1 cellular context compared by ENCODE assay signal in genomic region chr1:52901384-52901783, GRCh38.
TF ChIP-seq lines count a peak whose summit lies in the region.

No MANE protein-coding gene starts in this region.

TF ChIP-seq in H1, 55 proteins besides CTCF, POLR2A, EP300 and RAD21 (continued from another document):
- TF ChIP-seq ATF2 (IDR thresholded peaks at IDR 0.05; ENCODE audit: low read length) (no peak), ATF3 (IDR thresholded peaks at IDR 0.05; ENCODE audit: insufficient read depth, low read depth, low read length) (no peak), RFX5 (IDR thresholded peaks at IDR 0.05; ENCODE audit: borderline replicate concordance, low read depth, low read length) (no peak), EGR1 (IDR thresholded peaks at IDR 0.05; ENCODE audit: borderline replicate concordance, low read depth, low read length) (no peak), KDM5A (IDR thresholded peaks at IDR 0.05; ENCODE audit: low read length) (no peak), E2F6 (IDR thresholded peaks at IDR 0.05) (no peak), CBX5 (IDR thresholded peaks at IDR 0.05; ENCODE audit: low read depth, low read length) (no peak), SP2 (IDR thresholded peaks at IDR 0.05; ENCODE audit: low read length) (no peak), TAF7 (optimal IDR thresholded peaks at IDR 0.05; ENCODE audit: borderline replicate concordance, low read depth, low read length) (no peak)
